29 cellular contexts compared by ENCODE assay signal in genomic region chr4:154304679-154305078, GRCh38.
"Had no signal": no experiment of that assay in that cellular context is flagged by ENCODE, and none has a peak within 500 bp of the region (broad histone marks: within the 10 kb centered on the region; RNA-seq: fewer than 3 reads in every experiment).

No MANE protein-coding gene starts in this region.

- H3K4me1 Mint-ChIP-seq: immature natural killer cell; mesothelial cell of epicardium; naive thymus-derived CD4-positive, alpha-beta T cell; stimulated activated naive B cell treated with anti-CD40 and anti-IgM and Interleukin-4, amounts not matched to agents 10 μg/mL and 1 μg/mL and 100 μg/mL, for 72 hours had no signal

- H3K9me3 ChIP-seq: left lung, lower lobe of right lung, ovary, prostate gland, stomach, testis, thyroid gland, transverse colon, upper lobe of left lung had no signal

- H3K4me1 ChIP-seq: left lung, lower lobe of right lung, prostate gland, stomach, testis, thyroid gland, transverse colon, upper lobe of left lung had no signal

- FAIRE-seq: islet of Langerhans, kidney had no signal

- H3K27me3 ChIP-seq: left lung, ovary, stomach, testis, thyroid gland, transverse colon, upper lobe of left lung had no signal

- H3K27ac ChIP-seq: left lung, lower lobe of right lung, ovary, prostate gland, stomach, testis, thyroid gland, transverse colon, upper lobe of left lung had no signal

- H3K27ac Mint-ChIP-seq: immature natural killer cell; mesothelial cell of epicardium; naive thymus-derived CD4-positive, alpha-beta T cell; natural killer cell treated with Interleukin-12 subunit alpha and Interleukin-12 subunit beta and Interleukin-15 and Interleukin-18, amount 100 ng/mL, for 72 hours; stimulated activated naive B cell treated with anti-CD40 and anti-IgM and Interleukin-4, amounts not matched to agents 10 μg/mL and 1 μg/mL and 100 μg/mL, for 72 hours had no signal

- H3K36me3 ChIP-seq: left lung, lower lobe of right lung, ovary, prostate gland, stomach, thyroid gland, transverse colon, upper lobe of left lung had no signal

- H3K36me3 Mint-ChIP-seq: immature natural killer cell; mesothelial cell of epicardium; naive thymus-derived CD4-positive, alpha-beta T cell; natural killer cell treated with Interleukin-12 subunit alpha and Interleukin-12 subunit beta and Interleukin-15 and Interleukin-18, amount 100 ng/mL, for 72 hours; stimulated activated naive B cell treated with anti-CD40 and anti-IgM and Interleukin-4, amounts not matched to agents 10 μg/mL and 1 μg/mL and 100 μg/mL, for 72 hours had no signal

- H3K4me3 Mint-ChIP-seq: immature natural killer cell; mesothelial cell of epicardium; naive thymus-derived CD4-positive, alpha-beta T cell; natural killer cell treated with Interleukin-12 subunit alpha and Interleukin-12 subunit beta and Interleukin-15 and Interleukin-18, amount 100 ng/mL, for 72 hours; stimulated activated naive B cell treated with anti-CD40 and anti-IgM and Interleukin-4, amounts not matched to agents 10 μg/mL and 1 μg/mL and 100 μg/mL, for 72 hours had no signal

- H3K4me3 ChIP-seq: left lung, lower lobe of right lung, ovary, prostate gland, skin epidermis, stomach, testis, thyroid gland, transverse colon, upper lobe of left lung had no signal

- DNase-seq: hypothalamus; immature natural killer cell; kidney; left colon; left lung; lower lobe of right lung; mesendoderm; naive thymus-derived CD4-positive, alpha-beta T cell; ovary; posterior cingulate gyrus; retina; right cardiac atrium; stimulated activated CD4-positive, alpha-beta T cell treated with anti-CD3 and anti-CD28 coated beads, Interleukin-12 subunit alpha, Interleukin-12 subunit beta, amount 100 ng/mL, for 4 hours; stimulated activated CD4-positive, alpha-beta T cell treated with anti-CD3 and anti-CD28 coated beads, Interleukin-15, amount 100 ng/mL, for 24 hours; stimulated activated CD4-positive, alpha-beta T cell treated with anti-CD3 and anti-CD28 coated beads, Interleukin-2, amount 100 ng/mL, for 24 hours; stimulated activated CD4-positive, alpha-beta T cell treated with anti-CD3 and anti-CD28 coated beads, Interleukin-4, amount 100 ng/mL, for 1 hour; stimulated activated naive B cell treated with anti-CD40 and anti-IgM and Interleukin-4, amounts not matched to agents 10 μg/mL and 1 μg/mL and 100 μg/mL, for 72 hours; stimulated activated naive CD8-positive, alpha-beta T cell treated with anti-CD3 and anti-CD28 coated beads, Interleukin-15, Interleukin-2, amounts not matched to agents 100 U/mL and 50 U/mL, for 24 hours; stomach; testis; thyroid gland; transverse colon; upper lobe of left lung had no signal

- ATAC-seq: left colon; left lung; lower lobe of right lung; naive thymus-derived CD4-positive, alpha-beta T cell; natural killer cell treated with Interleukin-12 subunit alpha and Interleukin-12 subunit beta and Interleukin-15 and Interleukin-18, amount 100 ng/mL, for 72 hours; right cardiac atrium; sciatic nerve; stimulated activated naive B cell treated with anti-CD40 and anti-IgM and Interleukin-4, amounts not matched to agents 10 μg/mL and 1 μg/mL and 100 μg/mL, for 72 hours; stimulated activated naive CD8-positive, alpha-beta T cell treated with anti-CD3 and anti-CD28 coated beads, Interleukin-15, Interleukin-2, amounts not matched to agents 100 U/mL and 50 U/mL, for 24 hours had no signal
